8 cellular contexts compared by ENCODE assay signal in the genomic region with DNA sequence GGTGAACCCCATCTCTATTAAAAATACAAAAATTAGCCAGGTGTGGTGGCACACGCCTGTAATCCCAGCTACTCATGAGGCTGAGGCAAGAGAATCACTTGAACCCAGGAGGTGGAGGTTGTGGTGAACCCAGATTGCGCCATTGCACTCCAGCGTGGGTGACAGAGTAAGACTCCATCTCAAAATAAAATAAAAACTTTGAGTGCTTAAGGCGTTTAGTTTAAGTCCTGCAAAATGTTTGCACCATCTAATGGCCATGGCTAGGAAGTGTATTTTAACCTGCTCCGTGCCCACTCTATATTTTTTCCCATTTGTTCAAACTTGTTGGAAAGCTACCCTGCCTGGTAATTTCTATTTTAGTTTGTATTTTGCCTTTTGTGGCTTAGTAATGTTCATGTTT. TPM values are rescaled to one million over a fixed set of nuclear protein-coding genes. Genes with fewer than 3 reads are reported as not detected.
DNase-seq lines count a peak whose midpoint lies in the region; ATAC-seq and TF ChIP-seq lines count a peak whose summit lies in the region.
"Not testable (repeated sequence)": the region's sequence is repeated elsewhere in the genome, so short reads cannot be mapped to it uniquely, and the experiment has no call there.

No MANE protein-coding gene starts in this region.

- POLR2A ChIA-PET in AG04449 (lab: Yijun Ruan, JAX); PC-3 (lab: Charles Lee; ENCODE audit: unreplicated experiment): not testable (repeated sequence)

- not testable (repeated sequence) for H3K27me3 ChIP-seq in PC-3 (ENCODE audit: low read length); psoas muscle (ENCODE audit: insufficient read depth in 3 of 3, low read length in 2 of 3)

- not testable (repeated sequence) for H3K27ac ChIP-seq in PC-3 (ENCODE audit: low read length)
- H3K27ac ChIP-seq in psoas muscle, result peak overlapping the region; percentile 84

- H3K79me2 ChIP-seq in PC-3 (ENCODE audit: low read length), result not testable (repeated sequence)

- 41 to 59% (median 44%) methylated on average over 5 of the region's 5 CpGs for WGBS in psoas muscle, 3 donors

- H3K9ac ChIP-seq in PC-3 (ENCODE audit: low read length), result not testable (repeated sequence)

- peak; percentile 38 for TF ChIP-seq CTCF in AG04449 (IDR thresholded peaks at IDR 0.05; ENCODE audit: insufficient read depth, low read length, missing control alignments)
- peak; percentile 26 for TF ChIP-seq CTCF in GM10266 (IDR thresholded peaks at IDR 0.05; ENCODE audit: control insufficient read depth, insufficient read depth, low read depth, missing control alignments)
- peak; percentile 57 for TF ChIP-seq CTCF in LNCaP clone FGC (IDR thresholded peaks at IDR 0.05; ENCODE audit: control insufficient read depth, extremely low read depth, insufficient read depth)
- peak; percentile 59 for TF ChIP-seq CTCF in PC-3 (conservative IDR thresholded peaks at IDR 0.05; ENCODE audit: low read depth, low read length)
- TF ChIP-seq CTCF in psoas muscle (IDR thresholded peaks at IDR 0.05), result peak; percentile 56

- H2AFZ ChIP-seq in PC-3 (ENCODE audit: low read length), result not testable (repeated sequence)

- not testable (repeated sequence) for H4K20me1 ChIP-seq in PC-3 (ENCODE audit: low read length)

- intact Hi-C loops in PC-3 (cut with micrococcal nuclease), result loop anchor here (1.0 kb wide), 2 partner anchors 65 to 117 kb away; a partner anchor contains a TSS
- intact Hi-C loops in psoas muscle (cut with DNase I), result not testable (repeated sequence)

- CTCF ChIA-PET in AG04449 (lab: Yijun Ruan, JAX) (interaction anchor here (0.7 to 6.8 kb wide), 25 partner anchors 10 to 430 kb away, joined by 3 to 102 read pairs (median 4); a partner anchor contains a TSS), PC-3 (lab: Charles Lee) (interaction anchor here (0.6 kb wide), 2 partner anchors 14 to 123 kb away, joined by 3 read pairs; no protein-coding TSS in a partner anchor)

- not testable (repeated sequence) for DNase-seq in AG04449 (ENCODE audit: low read depth, low spot score); GM10266 (ENCODE audit: extremely low spot score); LNCaP clone FGC (ENCODE audit: low read depth)
- DNase-seq in PC-3 (peak; percentile 54), astrocyte of the hippocampus (ENCODE audit: low read depth, low spot score) (peak; percentile 29), iris pigment epithelial cell (ENCODE audit: low read depth) (peak; percentile 70), psoas muscle (peak in 1 of 2 donors; percentile 32)

- H3F3A ChIP-seq in PC-3 (ENCODE audit: low read length, unreplicated experiment), result not testable (repeated sequence)

- not testable (repeated sequence) for H3K4me3 ChIP-seq in AG04449 (ENCODE audit: low read depth, low read length); LNCaP clone FGC (ENCODE audit: low read depth, low read length); PC-3 (ENCODE audit: low read length)
- peak overlapping the region; percentile 49 for H3K4me3 ChIP-seq in psoas muscle

- not testable (repeated sequence) for H3K36me3 ChIP-seq in PC-3 (ENCODE audit: low read depth, low read length)
- H3K36me3 ChIP-seq in psoas muscle (ENCODE audit: insufficient read depth in 1 of 2, low read depth in 1 of 2), result peaks cover 0 to 79% of the 10 kb centered on the region in 2 donors

- not testable (repeated sequence) for H3K9me3 ChIP-seq in PC-3 (ENCODE audit: low read length); psoas muscle

- H3K9me2 ChIP-seq in PC-3 (replicated peaks; ENCODE audit: low read length), result not testable (repeated sequence)

- ATAC-seq in PC-3, result peak; percentile 82
- peak; percentile 55 for ATAC-seq in esophagus mucosa
- peak; percentile 79 to 87 (median 82) for ATAC-seq in psoas muscle

- not testable (repeated sequence) for H3K4me1 ChIP-seq in PC-3 (ENCODE audit: insufficient read depth, low read length); psoas muscle

- not testable (repeated sequence) for BruUV-seq in PC-3 (replicated peaks; lab: Mats Ljungman, UMichigan)

- not testable (repeated sequence) for H3K4me2 ChIP-seq in PC-3 (ENCODE audit: low read length)

RNA-seq across cellular contexts. Expression of a gene that starts 28.5 kb away (rescaled TPM):
- total RNA-seq in PC-3 (2014; rRNA removed) (78.9 and 102 TPM in 2 replicates), esophagus mucosa (37.1 TPM), psoas muscle (100 to 1,000 TPM in 1 of 4 donors, 10 to 100 TPM in 3; 61.2 to 167 (median 87.7) TPM)
- polyA plus RNA-seq in psoas muscle, result 10 to 100 TPM; 49.8 to 96.8 (median 56.7) TPM

RNA-seq across cellular contexts. Expression of a gene that starts 59.5 kb away (rescaled TPM):
- total RNA-seq in PC-3 (2014; rRNA removed), result 6.8 and 10.8 TPM in 2 replicates
- 3.3 TPM for total RNA-seq in esophagus mucosa
- total RNA-seq in psoas muscle, result 10 to 100 TPM in 2 of 4 donors, 1 to 10 TPM in 2; 4.5 to 12.9 (median 9.6) TPM
- 1 to 10 TPM; 1.4 to 4.9 (median 2.6) TPM for polyA plus RNA-seq in psoas muscle
